17 cellular contexts compared by ENCODE assay signal in the genomic region with DNA sequence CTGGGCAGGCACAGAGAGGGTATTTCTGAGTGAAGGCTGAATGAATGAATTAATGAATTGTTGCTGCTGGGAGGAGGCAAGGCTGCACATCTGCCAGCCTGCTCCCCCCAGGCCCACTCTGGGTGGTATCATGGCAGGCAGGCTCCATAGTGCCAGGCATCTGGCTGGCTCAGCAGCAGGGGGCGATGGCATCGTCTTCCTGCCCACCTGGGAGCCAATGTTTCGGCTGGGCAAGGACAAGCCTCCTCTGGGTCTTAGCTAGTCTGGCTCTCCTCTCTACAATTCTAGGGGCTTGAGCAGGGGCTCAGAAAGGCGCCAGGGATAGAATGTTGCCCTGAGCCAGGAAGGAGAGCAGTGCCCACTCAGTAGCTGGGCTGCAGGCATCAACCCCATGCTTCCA. TPM values are rescaled to one million over a fixed set of nuclear protein-coding genes. Genes with fewer than 3 reads are reported as not detected.
DNase-seq lines count a peak whose midpoint lies in the region; ATAC-seq and TF ChIP-seq lines count a peak whose summit lies in the region.
"Had no signal": no experiment of that assay in that cellular context is flagged by ENCODE, and none has a peak within 500 bp of the region (broad histone marks: within the 10 kb centered on the region; RNA-seq: fewer than 3 reads in every experiment).

No MANE protein-coding gene starts in this region.

- no peak for DNase-seq in activated T-cell treated with anti-CD3 and anti-CD28 coated beads, Interleukin-2, amount 50 U/mL, for 72 hours
- DNase-seq in activated T-cell treated with anti-CD3 and anti-CD28 coated beads, Interleukin-2, amount 50 U/mL, for 4 hours, result no peak
- no peak for DNase-seq in activated naive CD8-positive, alpha-beta T cell treated with anti-CD3 and anti-CD28 coated beads, Interleukin-2, amount 10 ng/mL, durations not matched to agents 7 days and 5 days
- DNase-seq in retinal pigment epithelial cell (ENCODE audit: low read depth), result no peak
- DNase-seq in NCI-H1694 (lab: John Stamatoyannopoulos, UW), result no peak
- no peak for DNase-seq in Kasumi-1 (lab: John Stamatoyannopoulos, UW)
- no peak for DNase-seq in NCI-H2081 treated with DMSO at 0.1 percent for 48 hours (lab: John Stamatoyannopoulos, UW)
- DNase-seq: activated CD8-positive, alpha-beta memory T cell treated with anti-CD3 and anti-CD28 coated beads, Interleukin-2, amount 50 U/mL, for 4 hours; DMS153; dorsolateral prefrontal cortex; IMR-90; mesenchymal stem cell; NCI-H187; NCI-H82; ovary had no signal

- TF ChIP-seq CTCF in KMS-11 (conservative IDR thresholded peaks at IDR 0.05; ENCODE audit: low read depth, low read length), result no peak
- peak; percentile 14 for TF ChIP-seq CTCF in retinal pigment epithelial cell (conservative IDR thresholded peaks at IDR 0.05; ENCODE audit: low read depth, low read length)

- peaks cover 20% of the 10 kb centered on the region for H3K4me1 ChIP-seq in KMS-11 (ENCODE audit: low read depth, poor library complexity, severe bottlenecking)

- peak overlapping the region; percentile 67; the same call in 1 of the 2 replicates for H3K27ac ChIP-seq in KMS-11
- H3K27ac ChIP-seq: dorsolateral prefrontal cortex, ovary had no signal

- H3K27me3 Mint-ChIP-seq in activated T-cell treated with anti-CD3 and anti-CD28 coated beads, Interleukin-2, amount 50 U/mL, for 72 hours (ENCODE audit: low read depth), result no peaks in the 10 kb centered on the region
- no peaks in the 10 kb centered on the region for H3K27me3 Mint-ChIP-seq in activated T-cell treated with anti-CD3 and anti-CD28 coated beads, Interleukin-2, amount 50 U/mL, for 4 hours (ENCODE audit: low read depth)
- H3K27me3 Mint-ChIP-seq in activated naive CD8-positive, alpha-beta T cell treated with anti-CD3 and anti-CD28 coated beads, Interleukin-2, amount 10 ng/mL, durations not matched to agents 7 days and 5 days, result no peaks in the 10 kb centered on the region
- H3K27me3 Mint-ChIP-seq: type B pancreatic cell had no signal

- H4K20me1 ChIP-seq in KMS-11 (ENCODE audit: insufficient read depth), result no peaks in the 10 kb centered on the region

- H3K27ac Mint-ChIP-seq in activated T-cell treated with anti-CD3 and anti-CD28 coated beads, Interleukin-2, amount 50 U/mL, for 72 hours, result peak overlapping the region; percentile 78
- peak overlapping the region; percentile 79 for H3K27ac Mint-ChIP-seq in activated naive CD8-positive, alpha-beta T cell treated with anti-CD3 and anti-CD28 coated beads, Interleukin-2, amount 10 ng/mL, durations not matched to agents 7 days and 5 days
- H3K27ac Mint-ChIP-seq: type B pancreatic cell had no signal

- H3K4me3 Mint-ChIP-seq in activated T-cell treated with anti-CD3 and anti-CD28 coated beads, Interleukin-2, amount 50 U/mL, for 72 hours, result peak overlapping the region in 1 of 2 donors; percentile 33
- H3K4me3 Mint-ChIP-seq in activated T-cell treated with anti-CD3 and anti-CD28 coated beads, Interleukin-2, amount 50 U/mL, for 4 hours, result no peak overlapping the region
- H3K4me3 Mint-ChIP-seq in activated naive CD8-positive, alpha-beta T cell treated with anti-CD3 and anti-CD28 coated beads, Interleukin-2, amount 10 ng/mL, durations not matched to agents 7 days and 5 days, result no peak overlapping the region
- H3K4me3 Mint-ChIP-seq: type B pancreatic cell had no signal

- no peaks in the 10 kb centered on the region for H3K27me3 ChIP-seq in KMS-11 (ENCODE audit: insufficient read depth, low read depth)
- H3K27me3 ChIP-seq: dorsolateral prefrontal cortex, ovary had no signal

- peaks cover 61% of the 10 kb centered on the region for H3K4me1 Mint-ChIP-seq in activated T-cell treated with anti-CD3 and anti-CD28 coated beads, Interleukin-2, amount 50 U/mL, for 72 hours (ENCODE audit: low read depth)
- peaks cover 54% of the 10 kb centered on the region for H3K4me1 Mint-ChIP-seq in activated T-cell treated with anti-CD3 and anti-CD28 coated beads, Interleukin-2, amount 50 U/mL, for 4 hours (ENCODE audit: low read depth)
- H3K4me1 Mint-ChIP-seq in activated naive CD8-positive, alpha-beta T cell treated with anti-CD3 and anti-CD28 coated beads, Interleukin-2, amount 10 ng/mL, durations not matched to agents 7 days and 5 days, result peaks cover 55% of the 10 kb centered on the region

- no peak overlapping the region for H2AFZ ChIP-seq in KMS-11 (ENCODE audit: low read depth)

- no peak overlapping the region for H3K4me2 ChIP-seq in KMS-11

- H3K4me3 ChIP-seq in KMS-11 (IDR thresholded peaks at IDR 0.05; ENCODE audit: insufficient read depth, low read depth, low read length) (no peak overlapping the region), retinal pigment epithelial cell (ENCODE audit: low read length) (no peak overlapping the region)
- H3K4me3 ChIP-seq: dorsolateral prefrontal cortex, ovary had no signal

- no peaks in the 10 kb centered on the region for H3K79me2 ChIP-seq in KMS-11 (ENCODE audit: insufficient read depth, low read depth)

- no peaks in the 10 kb centered on the region for H3K9me3 Mint-ChIP-seq in activated T-cell treated with anti-CD3 and anti-CD28 coated beads, Interleukin-2, amount 50 U/mL, for 72 hours
- no peaks in the 10 kb centered on the region for H3K9me3 Mint-ChIP-seq in activated T-cell treated with anti-CD3 and anti-CD28 coated beads, Interleukin-2, amount 50 U/mL, for 4 hours
- H3K9me3 Mint-ChIP-seq in activated naive CD8-positive, alpha-beta T cell treated with anti-CD3 and anti-CD28 coated beads, Interleukin-2, amount 10 ng/mL, durations not matched to agents 7 days and 5 days, result no peaks in the 10 kb centered on the region
- H3K9me3 Mint-ChIP-seq: type B pancreatic cell had no signal

- POLR2A ChIA-PET in activated naive CD8-positive, alpha-beta T cell treated with anti-CD3 and anti-CD28 coated beads, Interleukin-2, amount 10 ng/mL, durations not matched to agents 7 days and 5 days (lab: Charles Lee), result interaction anchor here (1.0 to 9.0 kb wide), 4 partner anchors 10 to 62 kb away, joined by 3 to 128 read pairs (median 29); a partner anchor contains a TSS

- no peak overlapping the region for H3K9ac ChIP-seq in KMS-11

- H3K36me3 ChIP-seq in KMS-11 (ENCODE audit: insufficient read depth), result no peaks in the 10 kb centered on the region

- H3K36me3 Mint-ChIP-seq in activated T-cell treated with anti-CD3 and anti-CD28 coated beads, Interleukin-2, amount 50 U/mL, for 72 hours (ENCODE audit: insufficient read depth in 2 of 2), result peaks cover 2 to 16% of the 10 kb centered on the region in 2 donors
- H3K36me3 Mint-ChIP-seq in activated T-cell treated with anti-CD3 and anti-CD28 coated beads, Interleukin-2, amount 50 U/mL, for 4 hours (ENCODE audit: insufficient read depth), result peaks cover 14% of the 10 kb centered on the region
- H3K36me3 Mint-ChIP-seq in activated naive CD8-positive, alpha-beta T cell treated with anti-CD3 and anti-CD28 coated beads, Interleukin-2, amount 10 ng/mL, durations not matched to agents 7 days and 5 days, result peaks cover 20% of the 10 kb centered on the region
- H3K36me3 Mint-ChIP-seq: type B pancreatic cell had no signal

- no peak for ATAC-seq in activated T-cell treated with anti-CD3 and anti-CD28 coated beads, Interleukin-2, amount 50 U/mL, for 72 hours (replicated peaks in 1 of 2)
- ATAC-seq in activated T-cell treated with anti-CD3 and anti-CD28 coated beads, Interleukin-2, amount 50 U/mL, for 4 hours, result no peak
- ATAC-seq in activated naive CD8-positive, alpha-beta T cell treated with anti-CD3 and anti-CD28 coated beads, Interleukin-2, amount 10 ng/mL, durations not matched to agents 7 days and 5 days (ENCODE audit: low read depth), result no peak

RNA-seq across cellular contexts. Expression of a gene that starts 1.7 kb away (rescaled TPM):
- total RNA-seq in activated T-cell treated with anti-CD3 and anti-CD28 coated beads, Interleukin-2, amount 50 U/mL, for 72 hours, result 1 to 10 TPM; 1.2 to 2.3 TPM
- under 1 TPM in 1 of 3 donors, not detected in 2; 0.18 TPM for total RNA-seq in activated T-cell treated with anti-CD3 and anti-CD28 coated beads, Interleukin-2, amount 50 U/mL, for 4 hours
- 1 to 10 TPM; 1.6 to 2.0 TPM for total RNA-seq in activated naive CD8-positive, alpha-beta T cell treated with anti-CD3 and anti-CD28 coated beads, Interleukin-2, amount 10 ng/mL, durations not matched to agents 7 days and 5 days
- total RNA-seq: IMR-90 had no signal

RNA-seq across cellular contexts. Expression of a gene that starts 11.8 kb away (rescaled TPM):
- total RNA-seq in activated T-cell treated with anti-CD3 and anti-CD28 coated beads, Interleukin-2, amount 50 U/mL, for 72 hours, result 100 to 1,000 TPM; 124 to 133 TPM
- total RNA-seq in activated T-cell treated with anti-CD3 and anti-CD28 coated beads, Interleukin-2, amount 50 U/mL, for 4 hours, result 10 to 100 TPM; 69.7 to 76.5 (median 72.8) TPM
- total RNA-seq in activated naive CD8-positive, alpha-beta T cell treated with anti-CD3 and anti-CD28 coated beads, Interleukin-2, amount 10 ng/mL, durations not matched to agents 7 days and 5 days, result 100 to 1,000 TPM; 118 to 122 TPM

RNA-seq across cellular contexts. Expression of a gene that starts 18.4 kb away (rescaled TPM):
- 100 to 1,000 TPM; 119 to 121 TPM for total RNA-seq in activated T-cell treated with anti-CD3 and anti-CD28 coated beads, Interleukin-2, amount 50 U/mL, for 72 hours
- 10 to 100 TPM; 26.6 to 40.0 (median 39.7) TPM for total RNA-seq in activated T-cell treated with anti-CD3 and anti-CD28 coated beads, Interleukin-2, amount 50 U/mL, for 4 hours
- 100 to 1,000 TPM; 101 to 105 TPM for total RNA-seq in activated naive CD8-positive, alpha-beta T cell treated with anti-CD3 and anti-CD28 coated beads, Interleukin-2, amount 10 ng/mL, durations not matched to agents 7 days and 5 days

RNA-seq across cellular contexts. Expression of a gene that starts 29.2 kb away (rescaled TPM):
- 10 to 100 TPM; 62.7 to 63.6 TPM for total RNA-seq in activated T-cell treated with anti-CD3 and anti-CD28 coated beads, Interleukin-2, amount 50 U/mL, for 72 hours
- 10 to 100 TPM; 61.8 to 70.9 (median 66.2) TPM for total RNA-seq in activated T-cell treated with anti-CD3 and anti-CD28 coated beads, Interleukin-2, amount 50 U/mL, for 4 hours
- 10 to 100 TPM; 46.9 to 50.1 TPM for total RNA-seq in activated naive CD8-positive, alpha-beta T cell treated with anti-CD3 and anti-CD28 coated beads, Interleukin-2, amount 10 ng/mL, durations not matched to agents 7 days and 5 days

RNA-seq across cellular contexts. Expression of a gene that starts 51.3 kb away (rescaled TPM):
- 100 to 1,000 TPM; 113 to 120 TPM for total RNA-seq in activated T-cell treated with anti-CD3 and anti-CD28 coated beads, Interleukin-2, amount 50 U/mL, for 72 hours
- total RNA-seq in activated T-cell treated with anti-CD3 and anti-CD28 coated beads, Interleukin-2, amount 50 U/mL, for 4 hours, result 100 to 1,000 TPM; 107 to 119 (median 115) TPM
- total RNA-seq in activated naive CD8-positive, alpha-beta T cell treated with anti-CD3 and anti-CD28 coated beads, Interleukin-2, amount 10 ng/mL, durations not matched to agents 7 days and 5 days, result 100 to 1,000 TPM; 134 to 140 TPM
